Comparison of ENCODE assay signal across 20 cellular contexts in the genomic region with DNA sequence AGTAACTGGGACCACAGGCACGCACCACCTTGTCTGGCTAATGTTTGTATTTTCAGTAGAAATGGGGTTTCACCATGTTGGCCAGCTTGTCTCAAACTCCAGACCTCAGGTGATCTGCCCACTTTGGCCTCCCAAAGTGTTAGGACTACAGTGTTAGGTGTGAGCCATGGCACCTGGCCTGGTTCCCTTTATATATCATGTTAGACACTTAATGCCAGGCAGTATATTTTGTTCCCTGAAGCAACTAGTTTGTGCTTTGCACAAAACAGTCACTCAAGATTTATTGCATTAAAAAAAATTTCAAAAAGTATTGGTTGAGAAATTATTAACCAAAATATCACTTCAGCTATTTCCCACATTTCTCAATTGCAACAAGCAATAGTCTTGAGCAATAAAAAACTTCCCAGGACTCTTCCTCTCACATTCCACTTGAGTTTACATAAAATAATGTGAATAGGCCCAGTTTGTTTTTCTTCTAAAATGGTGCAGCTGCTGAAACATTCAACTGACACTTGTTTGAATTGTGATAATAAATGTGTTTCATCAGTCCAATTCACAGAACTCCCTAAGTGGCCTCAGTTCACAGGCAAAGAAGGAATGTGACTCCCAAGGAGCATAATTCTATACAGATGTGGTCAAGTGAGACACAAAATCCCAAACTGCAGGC. TPM values are rescaled to one million over a fixed set of nuclear protein-coding genes. Genes with fewer than 3 reads are reported as not detected.
DNase-seq lines count a peak whose midpoint lies in the region; TF ChIP-seq lines count a peak whose summit lies in the region.
"Had no signal": no experiment of that assay in that cellular context is flagged by ENCODE, and none has a peak within 500 bp of the region (broad histone marks: within the 10 kb centered on the region; RNA-seq: fewer than 3 reads in every experiment).

No MANE protein-coding gene starts in this region.

- no peaks in the 10 kb centered on the region for H3K36me3 ChIP-seq in BE2C
- H3K36me3 ChIP-seq in HAP-1 (replicated peaks) = no peaks in the 10 kb centered on the region
- H3K36me3 ChIP-seq: BLaER1, suprapubic skin had no signal

- POLR2A ChIA-PET in AG04450 (lab: Yijun Ruan, JAX) = interaction anchor here (0.7 to 1.3 kb wide), 5 partner anchors 15 to 230 kb away, joined by 3 to 9 read pairs (median 3); a partner anchor contains a TSS

- DNase-seq in AG04450 (ENCODE audit: low read depth, low spot score) (peak; percentile 85), HFF-Myc (ENCODE audit: extremely low read depth, low read depth) (peak; percentile 62), fibroblast of gingiva (ENCODE audit: low read depth) (peak; percentile 97), myocyte (ENCODE audit: low read depth) (peak; percentile 57), NCI-H526 (lab: John Stamatoyannopoulos, UW) (no peak), BE2C (no peak), HAP-1 (ENCODE audit: low spot score in 2 of 2) (no peak)
- DNase-seq in activated effector memory CD4-positive, alpha-beta T cell treated with anti-CD3 and anti-CD28 coated beads, Interleukin-2, amount 50 U/mL, for 16 hours = no peak
- DNase-seq: activated CD8-positive, alpha-beta T cell treated with anti-CD3 and anti-CD28 coated beads, Interleukin-2, amount 10 ng/mL, durations not matched to agents 7 days and 5 days; DMS79; hippocampal formation; NCI-H1436; NCI-H446; SK-N-SH; stimulated activated CD4-positive, alpha-beta T cell treated with anti-CD3 and anti-CD28 coated beads, Interleukin-12 subunit alpha, Interleukin-12 subunit beta, amount 100 ng/mL, for 4 hours had no signal

- CTCF ChIA-PET in AG04450 (lab: Charles Lee) = interaction anchor here (1.2 kb wide), 1 partner anchor 242 kb away, joined by 3 read pairs; no protein-coding TSS in a partner anchor

- in situ Hi-C loops in HAP-1 (cut with MboI; ENCODE audit: low sequenced_read_pairs) = no loop called here

- H3K9me3 ChIP-seq in AG04450 (ENCODE audit: control insufficient read depth, insufficient read depth, low read length) = no peaks in the 10 kb centered on the region
- H3K9me3 ChIP-seq in BE2C = no peaks in the 10 kb centered on the region
- no peaks in the 10 kb centered on the region for H3K9me3 ChIP-seq in HAP-1
- H3K9me3 ChIP-seq: BLaER1, SK-N-SH, suprapubic skin had no signal

- no peaks in the 10 kb centered on the region for H3K4me1 ChIP-seq in BE2C
- H3K4me1 ChIP-seq in HAP-1 = no peaks in the 10 kb centered on the region
- H3K4me1 ChIP-seq: BLaER1 had no signal

- no peak overlapping the region for H3K4me3 ChIP-seq in AG04450 (ENCODE audit: low read depth, low read length)
- H3K4me3 ChIP-seq in HFF-Myc (replicated peaks; ENCODE audit: low read depth, low read length) = no peak overlapping the region
- H3K4me3 ChIP-seq in BE2C (ENCODE audit: low read depth, low read length) = no peak overlapping the region
- H3K4me3 ChIP-seq in HAP-1 = no peak overlapping the region
- H3K4me3 ChIP-seq: BLaER1, K562, suprapubic skin had no signal

- no peaks in the 10 kb centered on the region for H3K27me3 ChIP-seq in AG04450 (ENCODE audit: control insufficient read depth, insufficient read depth, low read length)
- H3K27me3 ChIP-seq in BE2C = no peaks in the 10 kb centered on the region; the same call in 1 of the 2 replicates
- no peaks in the 10 kb centered on the region for H3K27me3 ChIP-seq in HAP-1 (ENCODE audit: low read depth)
- H3K27me3 ChIP-seq: BLaER1, suprapubic skin had no signal

- H3K27ac ChIP-seq in AG04450 (ENCODE audit: low read depth, low read length) = no peak overlapping the region
- H3K27ac ChIP-seq: BLaER1, suprapubic skin had no signal

- TF ChIP-seq CTCF in AG04450 (IDR thresholded peaks at IDR 0.05; ENCODE audit: low read depth, low read length) (no peak), HFF-Myc (IDR thresholded peaks at IDR 0.05; ENCODE audit: low read depth, low read length, missing control alignments) (no peak), BE2C (IDR thresholded peaks at IDR 0.05; ENCODE audit: low read depth, low read length) (no peak)

RNA-seq across cellular contexts. Expression of a gene that starts 22.7 kb away (rescaled TPM):
- polyA plus RNA-seq in AG04450 (2011; rRNA removed) = 2.0 and 2.1 TPM in 2 replicates
- 0.91 and 1.5 TPM in 2 replicates for polyA minus RNA-seq in AG04450 (2011; rRNA and poly(A)+ RNA removed)
- total RNA-seq in myocyte = 0.78 and 3.6 TPM in 2 replicates
- polyA plus RNA-seq in myocyte (2012) = 0.09 TPM
- not detected for polyA plus RNA-seq in BE2C (2012; ENCODE audit: insufficient read depth, insufficient read length, low read depth)
- total RNA-seq: activated CD8-positive, alpha-beta T cell treated with anti-CD3 and anti-CD28 coated beads, Interleukin-2, amount 10 ng/mL, durations not matched to agents 7 days and 5 days had no signal

RNA-seq across cellular contexts. Expression of a gene that starts 38.8 kb away (rescaled TPM):
- polyA plus RNA-seq in AG04450 (2011; rRNA removed) = 0.20 and 0.83 TPM in 2 replicates
- not detected in 2 replicates for polyA minus RNA-seq in AG04450 (2011; rRNA and poly(A)+ RNA removed)
- total RNA-seq in myocyte = not detected in 2 replicates
- polyA plus RNA-seq in myocyte (2012) = not detected
- not detected for polyA plus RNA-seq in BE2C (2012; ENCODE audit: insufficient read depth, insufficient read length, low read depth)
- total RNA-seq: activated CD8-positive, alpha-beta T cell treated with anti-CD3 and anti-CD28 coated beads, Interleukin-2, amount 10 ng/mL, durations not matched to agents 7 days and 5 days; endothelial cell of umbilical vein; K562; lung microvascular endothelial cell; suprapubic skin had no signal
- polyA plus RNA-seq: endothelial cell of umbilical vein, K562, SK-N-SH had no signal

RNA-seq across cellular contexts. Expression of a gene that starts 55.4 kb away (rescaled TPM):
- 0.43 and 0.57 TPM in 2 replicates for polyA plus RNA-seq in AG04450 (2011; rRNA removed)
- polyA minus RNA-seq in AG04450 (2011; rRNA and poly(A)+ RNA removed) = not detected in 2 replicates
- total RNA-seq in myocyte = not detected in 2 replicates
- polyA plus RNA-seq in myocyte (2012) = not detected
- polyA plus RNA-seq in BE2C (2012; ENCODE audit: insufficient read depth, insufficient read length, low read depth) = not detected
- total RNA-seq: activated CD8-positive, alpha-beta T cell treated with anti-CD3 and anti-CD28 coated beads, Interleukin-2, amount 10 ng/mL, durations not matched to agents 7 days and 5 days; K562; suprapubic skin had no signal
- polyA plus RNA-seq: K562 had no signal

Comparison
In these comparisons a context has a peak if more than half of its experiments do, and no peak if none do; other contexts are left out.
1. DNase-seq: peak in AG04450 (single experiment), HFF-Myc (single experiment), fibroblast of gingiva (single experiment) and myocyte (single experiment); none in NCI-H526 (0 of 2), activated effector memory CD4-positive, alpha-beta T cell treated with anti-CD3 and anti-CD28 coated beads, Interleukin-2, amount 50 U/mL, for 16 hours (single experiment), BE2C (single experiment) and HAP-1 (0 of 2).